8 cellular contexts compared by ENCODE assay signal in genomic region chr9:133147412-133148271, GRCh38. TPM values are rescaled to one million over a fixed set of nuclear protein-coding genes. Genes with fewer than 3 reads are reported as not detected.
DNase-seq lines count a peak whose midpoint lies in the region; ATAC-seq and TF ChIP-seq lines count a peak whose summit lies in the region.

No MANE protein-coding gene starts in this region.

- CTCF ChIA-PET in activated CD4-positive, alpha-beta T cell treated with anti-CD3 and anti-CD28 coated beads for 36 hours (lab: Charles Lee): interaction anchor here (0.6 to 7.7 kb wide), 12 partner anchors 11 to 125 kb away, joined by 3 to 139 read pairs (median 4); partner anchors contain the start of genes GTF3C5 and RALGDS

- no peaks in the 10 kb centered on the region for H3K36me3 ChIP-seq in GM23248 (ENCODE audit: low read depth)

- H3F3A ChIP-seq in GM23248 (ENCODE audit: insufficient read depth): 0 out of 2 replicates have a peak, but pooled peaks cover 6% of the 10 kb centered on the region

- TF ChIP-seq CTCF in chondrocyte (IDR thresholded peaks at IDR 0.05): peak; percentile 99

- H3K27ac Mint-ChIP-seq in activated CD4-positive, alpha-beta T cell treated with anti-CD3 and anti-CD28 coated beads for 36 hours: peak overlapping the region; percentile 83
- H3K27ac Mint-ChIP-seq in chondrocyte (ENCODE audit: unreplicated experiment): peak overlapping the region; percentile 76

- H3K27me3 Mint-ChIP-seq in activated CD4-positive, alpha-beta T cell treated with anti-CD3 and anti-CD28 coated beads for 36 hours: no peaks in the 10 kb centered on the region
- H3K27me3 Mint-ChIP-seq in chondrocyte (ENCODE audit: low read depth): no peaks in the 10 kb centered on the region

- no peaks in the 10 kb centered on the region for H3K9me2 ChIP-seq in GM23248 (ENCODE audit: insufficient read depth)

- H3K4me3 ChIP-seq in GM23248: peak overlapping the region; percentile 80

- peaks cover 5% of the 10 kb centered on the region for H3K4me1 ChIP-seq in GM23248 (ENCODE audit: insufficient read depth)

- intact Hi-C loops in activated CD4-positive, alpha-beta T cell treated with anti-CD3 and anti-CD28 coated beads for 36 hours (cut with DNase I, micrococcal nuclease): loop anchor here (1.0 to 10.0 kb wide), 6 partner anchors 13 to 920 kb away; partner anchors contain the start of genes BRD3 (in 1 of the 2), GFI1B (in 1 of the 2), GTF3C5 (in 1 of the 2) and TTF1 (in 1 of the 2)

- peak; percentile 7 for ATAC-seq in activated CD4-positive, alpha-beta T cell treated with anti-CD3 and anti-CD28 coated beads for 36 hours
- no peak for ATAC-seq in GM19328 (IDR thresholded peaks at IDR 0.05; ENCODE audit: unreplicated experiment)

- H3K4me2 ChIP-seq in GM23248 (ENCODE audit: unreplicated experiment): peak overlapping the region; percentile 95

- POLR2A ChIA-PET in activated CD4-positive, alpha-beta T cell treated with anti-CD3 and anti-CD28 coated beads for 36 hours (lab: Charles Lee): interaction anchor here (0.6 kb wide), 2 partner anchors 23 to 685 kb away, joined by 4 to 5 read pairs; no protein-coding TSS in a partner anchor

- peaks cover 19% of the 10 kb centered on the region for H3K36me3 Mint-ChIP-seq in activated CD4-positive, alpha-beta T cell treated with anti-CD3 and anti-CD28 coated beads for 36 hours (ENCODE audit: low read depth)
- H3K36me3 Mint-ChIP-seq in chondrocyte (ENCODE audit: low read depth): no peaks in the 10 kb centered on the region

- H3K4me3 Mint-ChIP-seq in activated CD4-positive, alpha-beta T cell treated with anti-CD3 and anti-CD28 coated beads for 36 hours: peak overlapping the region; percentile 85
- H3K4me3 Mint-ChIP-seq in chondrocyte (ENCODE audit: unreplicated experiment): peak overlapping the region; percentile 77

- H3K79me2 ChIP-seq in GM23248 (ENCODE audit: insufficient read depth): peaks cover 37% of the 10 kb centered on the region

- H3K9ac ChIP-seq in GM23248: peak overlapping the region; percentile 88

- H3K27ac ChIP-seq in GM23248: peak overlapping the region; percentile 73

- H2AFZ ChIP-seq in GM23248: peak overlapping the region; percentile 76

- WGBS in GM23248 (ENCODE audit: low coverage in 1 of 2, low lambda C conversion rate in 2 of 2, missing lambda C conversion rate in 2 of 2), 2 experiments: 7 to 11% methylated on average over 14 to 15 of the region's 15 CpGs

- no peaks in the 10 kb centered on the region for H3K9me3 Mint-ChIP-seq in activated CD4-positive, alpha-beta T cell treated with anti-CD3 and anti-CD28 coated beads for 36 hours (ENCODE audit: low read depth)
- H3K9me3 Mint-ChIP-seq in chondrocyte (ENCODE audit: low read depth): no peaks in the 10 kb centered on the region

- peak; percentile 63 for DNase-seq in AML-193 (lab: John Stamatoyannopoulos, UW)
- peak; percentile 64 for DNase-seq in GM23248
- peak; percentile 81 for DNase-seq in NCI-H2196 (lab: John Stamatoyannopoulos, UW; ENCODE audit: unreplicated experiment)
- peak; percentile 90 for DNase-seq in activated CD4-positive, alpha-beta T cell treated with anti-CD3 and anti-CD28 coated beads for 36 hours
- no peak for DNase-seq in chondrocyte (ENCODE audit: low spot score)
- DNase-seq in left kidney (ENCODE audit: low read depth, low spot score): peak; percentile 91
- peak; percentile 82 for DNase-seq in stimulated activated CD4-positive, alpha-beta T cell treated with anti-CD3 and anti-CD28 coated beads, Interleukin-1b, Interleukin-23, amount 100 ng/mL, for 48 hours

- no peaks in the 10 kb centered on the region for H4K20me1 ChIP-seq in GM23248 (ENCODE audit: insufficient read depth)

- H3K9me3 ChIP-seq in GM23248 (ENCODE audit: low read depth): no peaks in the 10 kb centered on the region

- in situ Hi-C loops in GM23248 (cut with MboI): loop anchor here (5.0 to 10.0 kb wide), 2 partner anchors 40 to 103 kb away; no protein-coding TSS in a partner anchor

- no peaks in the 10 kb centered on the region for H3K27me3 ChIP-seq in GM23248 (replicated peaks; ENCODE audit: insufficient read depth)

- H3K4me1 Mint-ChIP-seq in activated CD4-positive, alpha-beta T cell treated with anti-CD3 and anti-CD28 coated beads for 36 hours: peaks cover 43% of the 10 kb centered on the region
- H3K4me1 Mint-ChIP-seq in chondrocyte (ENCODE audit: low read depth): peaks cover 29% of the 10 kb centered on the region

RNA-seq across cellular contexts. Expression of gene GBGT1, which starts 16.1 kb away (rescaled TPM):
- total RNA-seq in GM23248 (2014; rRNA removed; shearing (Covaris generic)): 2.7 and 3.1 TPM in 2 replicates
- 0.95 and 1.3 TPM in 2 replicates for polyA plus RNA-seq in GM23248 (2016; fragmentation: Nextera tagmentation; extraction: Ambion mirVana)
- total RNA-seq in activated CD4-positive, alpha-beta T cell treated with anti-CD3 and anti-CD28 coated beads for 36 hours: 1 to 10 TPM; 3.8 to 4.8 TPM
- 2.1 to 8.1 TPM (median 5.8 TPM) in 3 replicates for total RNA-seq in chondrocyte

RNA-seq across cellular contexts. Expression of gene RALGDS, which starts 26.6 kb away (rescaled TPM):
- 21.7 and 51.7 TPM in 2 replicates for total RNA-seq in GM23248 (2014; rRNA removed; shearing (Covaris generic))
- 8.5 and 8.9 TPM in 2 replicates for polyA plus RNA-seq in GM23248 (2016; fragmentation: Nextera tagmentation; extraction: Ambion mirVana)
- 10 to 100 TPM; 65.1 to 78.6 TPM for total RNA-seq in activated CD4-positive, alpha-beta T cell treated with anti-CD3 and anti-CD28 coated beads for 36 hours
- total RNA-seq in chondrocyte: 16.1 to 19.0 TPM (median 17.5 TPM) in 3 replicates
